ENCODE assay signal across 13 cellular contexts in the genomic region with DNA sequence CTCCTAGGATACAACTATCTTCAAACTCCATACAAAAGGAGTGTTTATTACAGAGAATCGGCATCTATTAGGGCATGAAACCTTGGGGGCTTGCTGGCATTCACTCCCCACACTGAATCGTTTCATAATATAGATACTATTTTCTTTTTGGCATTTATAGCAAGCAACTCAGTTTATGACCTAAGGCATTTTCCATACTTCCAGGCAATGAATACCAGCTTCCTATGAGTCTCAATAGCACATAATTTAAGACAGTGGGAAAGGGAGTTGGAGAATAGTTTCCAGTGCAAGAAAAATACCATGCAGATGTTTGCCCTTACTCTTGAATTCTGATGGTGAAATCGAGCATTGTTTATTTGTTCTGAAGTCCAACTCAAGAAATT.
DNase-seq lines count a peak whose midpoint lies in the region; ATAC-seq and TF ChIP-seq lines count a peak whose summit lies in the region.
"Had no signal": no experiment of that assay in that cellular context is flagged by ENCODE, and none has a peak within 500 bp of the region (broad histone marks: within the 10 kb centered on the region; RNA-seq: fewer than 3 reads in every experiment).

No MANE protein-coding gene starts in this region.

- peaks cover 6 to 9% of the 10 kb centered on the region in 2 donors for H3K4me1 ChIP-seq in breast epithelium
- H3K4me1 ChIP-seq in left lung = peaks cover 0 to 8% of the 10 kb centered on the region in 2 donors
- peaks cover 42% of the 10 kb centered on the region for H3K4me1 ChIP-seq in stomach smooth muscle (ENCODE audit: control insufficient read depth, insufficient read depth, low read length)

- no peak for TF ChIP-seq CTCF in breast epithelium (IDR thresholded peaks at IDR 0.05)
- TF ChIP-seq CTCF in left lung (IDR thresholded peaks at IDR 0.05) = no peak
- no peak for TF ChIP-seq CTCF in GM13977 (IDR thresholded peaks at IDR 0.05; ENCODE audit: extremely low read depth, insufficient read depth, missing control alignments)

- H3K9ac ChIP-seq in stomach smooth muscle (ENCODE audit: low read length in 2 of 2) = peak overlapping the region in 1 of 2 donors; percentile 61

- peak; percentile 20 for ATAC-seq in left lung
- no peak for ATAC-seq in GM18907 (IDR thresholded peaks at IDR 0.05; ENCODE audit: unreplicated experiment)

- intact Hi-C loops in breast epithelium (cut with DNase I; ENCODE audit: low total_unique reads) (loop anchor here (10.0 kb wide), 1 partner anchor 175 kb away; a partner anchor contains a TSS), left lung (cut with DNase I) (loop anchor here in 1 of 2 donors (10.0 kb wide), 1 partner anchor 175 kb away; a partner anchor contains a TSS)

- H3K4me3 ChIP-seq in breast epithelium (no peak overlapping the region), left lung (no peak overlapping the region), stomach smooth muscle (ENCODE audit: low read length in 2 of 2) (peak overlapping the region in 1 of 2 donors; percentile 49)

- H3K36me3 ChIP-seq in breast epithelium (no peaks in the 10 kb centered on the region), left lung (no peaks in the 10 kb centered on the region), stomach smooth muscle (ENCODE audit: control insufficient read depth in 2 of 2, insufficient read depth in 2 of 2, low read length in 2 of 2) (no peaks in the 10 kb centered on the region)

- in situ Hi-C loops in GM13977 (cut with MboI; ENCODE audit: low pct_unique_long_range_greater_than_20kb, low sequenced_read_pairs, unreplicated experiment) = no loop called here

- TF ChIP-seq POLR2A in breast epithelium (IDR thresholded peaks at IDR 0.05) = no peak

- peak overlapping the region; percentile 75 to 89 for H3K27ac ChIP-seq in breast epithelium
- H3K27ac ChIP-seq in left lung = peak overlapping the region; percentile 20 to 72
- peak overlapping the region; percentile 97 for H3K27ac ChIP-seq in stomach smooth muscle (ENCODE audit: low read length)

- peak; percentile 61 for DNase-seq in GM04504 (ENCODE audit: low read depth)
- DNase-seq in breast epithelium (ENCODE audit: low spot score in 2 of 2) = no peak
- no peak for DNase-seq in left lung
- no peak for DNase-seq in GM13977 (ENCODE audit: low spot score)
- no peak for DNase-seq in activated CD4-positive, alpha-beta T cell treated with anti-CD3 and anti-CD28 coated beads for 1 hour
- DNase-seq in activated effector memory CD4-positive, alpha-beta T cell treated with anti-CD3 and anti-CD28 coated beads, Interleukin-2, amount 50 U/mL, for 16 hours = no peak
- DNase-seq: activated T-cell treated with anti-CD3 and anti-CD28 coated beads, Interleukin-2, amount 50 U/mL, for 1 hour; amygdala; immature natural killer cell; NCI-H526; SHP77 treated with DMSO at 0.1 percent for 48 hours had no signal

- H3K27me3 ChIP-seq in breast epithelium (no peaks in the 10 kb centered on the region), left lung (no peaks in the 10 kb centered on the region), stomach smooth muscle (ENCODE audit: control insufficient read depth in 1 of 2, insufficient read depth in 2 of 2, low read length in 2 of 2) (no peaks in the 10 kb centered on the region)

- H3K9me3 ChIP-seq in breast epithelium (no peaks in the 10 kb centered on the region), left lung (no peaks in the 10 kb centered on the region), stomach smooth muscle (ENCODE audit: control insufficient read depth in 2 of 2, low read length in 2 of 2) (no peaks in the 10 kb centered on the region)

Comparison
In these comparisons a context has a peak if more than half of its experiments do, and no peak if none do; other contexts are left out.
1. H3K27ac ChIP-seq: peak in every context shown above with its lines; median percentile 97 in stomach smooth muscle; 82 in breast epithelium; 46 in left lung.